ENCODE assay signal across 1 cellular context in the genomic region with DNA sequence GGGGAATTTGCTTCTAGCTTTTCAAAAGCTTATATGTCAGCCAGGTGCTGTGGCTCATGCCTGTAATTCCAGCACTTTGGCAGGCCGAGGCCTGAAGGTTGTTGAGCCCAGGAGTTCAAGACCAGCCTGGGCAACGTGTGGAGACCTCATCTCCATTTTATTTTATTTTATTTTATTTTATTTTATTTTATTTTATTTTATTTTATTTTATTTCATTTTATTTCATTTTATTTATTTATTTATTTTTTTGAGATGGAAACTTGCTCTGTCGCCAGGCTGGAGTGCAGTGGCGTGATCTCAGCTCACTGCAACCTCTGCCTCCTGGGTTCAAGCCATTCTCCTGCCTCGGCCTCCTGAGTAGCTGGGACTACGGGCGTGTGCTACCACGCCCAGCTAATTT. TPM values are rescaled to one million over a fixed set of nuclear protein-coding genes. Genes with fewer than 3 reads are reported as not detected.
"Had no signal": no experiment of that assay in that cellular context is flagged by ENCODE, and none has a peak within 500 bp of the region (broad histone marks: within the 10 kb centered on the region; RNA-seq: fewer than 3 reads in every experiment).

No MANE protein-coding gene starts in this region.

RNA-seq across cellular contexts. Expression of a gene that starts 20.9 kb away (rescaled TPM):
- total RNA-seq: H9 had no signal
